ENCODE assay signal across 8 cellular contexts in genomic region chr11:118634435-118635236, GRCh38. TPM values are rescaled to one million over a fixed set of nuclear protein-coding genes. Genes with fewer than 3 reads are reported as not detected.
DNase-seq lines count a peak whose midpoint lies in the region; ATAC-seq, FAIRE-seq and TF ChIP-seq lines count a peak whose summit lies in the region.

No MANE protein-coding gene starts in this region.

- dilution Hi-C loops in keratinocyte (cut with MboI; ENCODE audit: extremely low pct_ligation_motif_present, low sequenced_read_pairs): no loop called here

- 5 to 11% methylated on average over 35 to 41 of the region's 41 CpGs for WGBS in testis, 2 donors

- no peak overlapping the region for H2AFZ ChIP-seq in keratinocyte (ENCODE audit: control insufficient read depth, low read length)

- no peak for TF ChIP-seq POLR2A in testis (IDR thresholded peaks at IDR 0.05)

- H3K27ac ChIP-seq in keratinocyte (ENCODE audit: control insufficient read depth, insufficient read depth, low read length): peak overlapping the region; percentile 31
- H3K27ac ChIP-seq in testis: peak overlapping the region; percentile 28 to 87

- peak; percentile 26 for FAIRE-seq in keratinocyte (lab: Jason Lieb, UNC)

- no peaks in the 10 kb centered on the region for H3K27me3 ChIP-seq in keratinocyte (ENCODE audit: control insufficient read depth, extremely low read depth, insufficient read depth, low read length)
- H3K27me3 ChIP-seq in testis: no peaks in the 10 kb centered on the region

- H3K4me3 ChIP-seq in cardiac fibroblast (replicated peaks in 1 of 2; ENCODE audit: low read depth in 2 of 2, low read length in 2 of 2): no peak overlapping the region
- H3K4me3 ChIP-seq in keratinocyte (ENCODE audit: control insufficient read depth in 2 of 3, extremely low read depth in 1 of 3, insufficient read depth in 2 of 3, low read depth in 1 of 3, low read length in 3 of 3): peak overlapping the region in 2 of 3 experiments; percentile 21 to 39
- peak overlapping the region; percentile 40 to 54 for H3K4me3 ChIP-seq in testis

- no peaks in the 10 kb centered on the region for H3K9me3 ChIP-seq in keratinocyte (ENCODE audit: control insufficient read depth, low read depth, low read length)
- no peaks in the 10 kb centered on the region for H3K9me3 ChIP-seq in testis

- H3K36me3 ChIP-seq in keratinocyte (ENCODE audit: control insufficient read depth in 2 of 2, extremely low read depth in 1 of 2, insufficient read depth in 2 of 2, low read length in 2 of 2) (peaks cover 21 to 36% of the 10 kb centered on the region in 2 experiments), testis (ENCODE audit: low read depth, missing control alignments) (no peaks in the 10 kb centered on the region)

- H3K4me1 ChIP-seq in keratinocyte (ENCODE audit: control insufficient read depth, extremely low read depth, insufficient read depth, low read length) (peaks cover 23% of the 10 kb centered on the region), testis (peaks cover 20% of the 10 kb centered on the region)

- intact Hi-C loops in testis (cut with DNase I; ENCODE audit: low total_unique reads): no loop called here

- ATAC-seq in GM19035 (IDR thresholded peaks at IDR 0.05; ENCODE audit: unreplicated experiment): no peak
- ATAC-seq in HG02884 (IDR thresholded peaks at IDR 0.05; ENCODE audit: unreplicated experiment): no peak
- no peak for ATAC-seq in HG03342 (IDR thresholded peaks at IDR 0.05; ENCODE audit: unreplicated experiment)

- peak overlapping the region; percentile 72 for H3K4me2 ChIP-seq in keratinocyte (ENCODE audit: control insufficient read depth, extremely low read depth, insufficient read depth, low read depth, low read length)

- H3K9me1 ChIP-seq in keratinocyte (ENCODE audit: control insufficient read depth, extremely low read depth, insufficient read depth, low read length): peaks cover 3% of the 10 kb centered on the region

- H3K79me2 ChIP-seq in keratinocyte (ENCODE audit: control insufficient read depth, insufficient read depth, low read length): no peaks in the 10 kb centered on the region

- H3K9ac ChIP-seq in keratinocyte (ENCODE audit: control insufficient read depth, extremely low read depth, insufficient read depth, low read length): peak overlapping the region; percentile 49

- H4K20me1 ChIP-seq in keratinocyte (ENCODE audit: control insufficient read depth, extremely low read depth, insufficient read depth, low read length): peaks cover 3% of the 10 kb centered on the region

- DNase-seq in COLO668 (lab: John Stamatoyannopoulos, UW; ENCODE audit: unreplicated experiment) (peak; percentile 89), NCI-H2081 treated with DMSO at 0.1 percent for 48 hours (lab: John Stamatoyannopoulos, UW) (peak; percentile 13), cardiac fibroblast (ENCODE audit: low read depth in 2 of 2) (peak; percentile 46 to 81), keratinocyte (ENCODE audit: low read depth, low spot score) (no peak), testis (peak; percentile 88)

- TF ChIP-seq CTCF in cardiac fibroblast (IDR thresholded peaks at IDR 0.05; ENCODE audit: low read depth, low read length): no peak
- peak in 1 of 3 experiments; percentile 39 for TF ChIP-seq CTCF in keratinocyte (optimal IDR thresholded peaks at IDR 0.05 in 1 of 3, IDR thresholded peaks at IDR 0.05 in 1 of 3, conservative IDR thresholded peaks at IDR 0.05 in 1 of 3; ENCODE audit: extremely low read depth in 1 of 3, insufficient read depth in 2 of 3, low read length in 3 of 3)
- peak in 1 of 3 experiments; percentile 16 for TF ChIP-seq CTCF in testis (IDR thresholded peaks at IDR 0.05)

RNA-seq across cellular contexts. Expression of gene PHLDB1, which starts 27.2 kb away (rescaled TPM):
- polyA plus RNA-seq in keratinocyte: 35.0 to 46.8 TPM (median 38.4 TPM) in 3 replicates
- polyA plus RNA-seq in keratinocyte (2011; ENCODE audit: low read depth): 7.3 TPM
- polyA plus RNA-seq in keratinocyte (2011; cell fraction: cytosol; rRNA removed): 22.1 and 33.7 TPM in 2 replicates
- polyA plus RNA-seq in keratinocyte (2011; cell fraction: nucleus; rRNA removed): 84.3 and 109 TPM in 2 replicates
- polyA plus RNA-seq in keratinocyte (2012; ENCODE audit: low replicate concordance): 9.4 and 52.0 TPM in 2 replicates
- polyA minus RNA-seq in keratinocyte: 61.9 to 100.0 TPM (median 61.9 TPM) in 3 replicates
- polyA minus RNA-seq in keratinocyte (2011; cell fraction: cytosol; rRNA and poly(A)+ RNA removed): 73.3 TPM
- 59.3 and 72.3 TPM in 2 replicates for polyA minus RNA-seq in keratinocyte (2011; cell fraction: nucleus; rRNA and poly(A)+ RNA removed)
- total RNA-seq in testis: 100 to 1,000 TPM in 1 of 2 donors, 10 to 100 TPM in 1; 95.9 to 102 TPM
- 51.1 TPM for polyA plus RNA-seq in testis (ENCODE audit: insufficient read depth, low read depth, low replicate concordance)

RNA-seq across cellular contexts. Expression of gene TREH, which starts 44.8 kb away (rescaled TPM):
- not detected in 3 replicates for polyA plus RNA-seq in keratinocyte
- polyA plus RNA-seq in keratinocyte (2011; ENCODE audit: low read depth): not detected
- polyA plus RNA-seq in keratinocyte (2011; cell fraction: cytosol; rRNA removed): not detected in 2 replicates
- polyA plus RNA-seq in keratinocyte (2011; cell fraction: nucleus; rRNA removed): not detected in 2 replicates
- 0.03 and 0.08 TPM in 2 replicates for polyA plus RNA-seq in keratinocyte (2012; ENCODE audit: low replicate concordance)
- polyA minus RNA-seq in keratinocyte: not detected in 3 replicates
- not detected for polyA minus RNA-seq in keratinocyte (2011; cell fraction: cytosol; rRNA and poly(A)+ RNA removed)
- not detected in 2 replicates for polyA minus RNA-seq in keratinocyte (2011; cell fraction: nucleus; rRNA and poly(A)+ RNA removed)
- 1 to 10 TPM in 1 of 2 donors, under 1 TPM in 1; 0.62 to 1.7 TPM for total RNA-seq in testis
- polyA plus RNA-seq in testis (ENCODE audit: insufficient read depth, low read depth, low replicate concordance): 4.0 TPM

Comparison
In these comparisons a context has a peak if more than half of its experiments do, and no peak if none do; other contexts are left out.
1. H3K4me3 ChIP-seq: peak in keratinocyte (2 of 3) and testis (2 of 2); none in cardiac fibroblast (0 of 2).